In the genomic region with DNA sequence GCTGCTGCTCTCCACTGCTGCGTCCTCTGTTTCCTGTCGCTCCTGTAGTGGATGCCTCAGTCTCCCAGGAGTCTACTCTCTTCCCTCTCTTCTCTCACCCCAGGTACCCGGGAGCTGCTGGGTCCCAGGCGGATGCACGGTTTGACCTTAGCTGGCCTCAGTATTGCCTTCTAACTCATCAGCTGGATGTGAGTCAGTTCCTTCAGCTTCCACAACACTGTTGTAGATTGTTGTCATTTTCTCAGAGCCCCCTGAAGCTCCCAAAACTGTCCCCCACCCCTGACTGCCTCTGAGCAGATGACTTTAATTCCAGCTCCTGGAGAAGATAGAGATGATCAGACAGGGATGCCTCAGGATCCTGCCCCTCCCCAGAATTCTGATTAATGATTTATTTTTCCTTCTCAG, we compare ENCODE assay signal across 12 cellular contexts. TPM values are rescaled to one million over a fixed set of nuclear protein-coding genes. Genes with fewer than 3 reads are reported as not detected.
DNase-seq lines count a peak whose midpoint lies in the region; ATAC-seq and FAIRE-seq lines count a peak whose summit lies in the region.
"Had no signal": no experiment of that assay in that cellular context is flagged by ENCODE, and none has a peak within 500 bp of the region (broad histone marks: within the 10 kb centered on the region; RNA-seq: fewer than 3 reads in every experiment).

No MANE protein-coding gene starts in this region.

- peak; percentile 64 for FAIRE-seq in HTR-8/SVneo (lab: Jason Lieb, UNC)

- H3K36me3 Mint-ChIP-seq in CD8-positive, alpha-beta memory T cell, result peaks cover 0 to 8% (median 6%) of the 10 kb centered on the region in 3 donors
- no peaks in the 10 kb centered on the region for H3K36me3 Mint-ChIP-seq in activated T-helper 17 cell treated with anti-CD3 and anti-CD28 coated beads, Interleukin-2, amount 50 U/mL, for 72 hours (ENCODE audit: low read depth)

- H3K4me1 Mint-ChIP-seq in CD8-positive, alpha-beta memory T cell, result peaks cover 26 to 47% (median 43%) of the 10 kb centered on the region in 3 donors
- H3K4me1 Mint-ChIP-seq in activated T-helper 17 cell treated with anti-CD3 and anti-CD28 coated beads, Interleukin-2, amount 50 U/mL, for 72 hours, result peaks cover 27% of the 10 kb centered on the region

- POLR2A ChIA-PET in CD8-positive, alpha-beta memory T cell (lab: Charles Lee), result interaction anchor here (1.1 kb wide), 1 partner anchor 266 kb away, joined by 3 read pairs; the partner anchor contains the start of gene CNIH4

- peak overlapping the region in 6 of 7 donors; percentile 60 to 88 (median 66) for H3K4me3 Mint-ChIP-seq in CD8-positive, alpha-beta memory T cell
- H3K4me3 Mint-ChIP-seq in activated T-helper 17 cell treated with anti-CD3 and anti-CD28 coated beads, Interleukin-2, amount 50 U/mL, for 72 hours, result peak overlapping the region; percentile 67

- H3K27ac ChIP-seq in CD8-positive, alpha-beta memory T cell (ENCODE audit: low read depth, low read length), result no peak overlapping the region
- H3K27ac ChIP-seq: cardiac muscle cell, prostate gland, WERI-Rb-1 had no signal

- H3K27me3 ChIP-seq in CD8-positive, alpha-beta memory T cell (ENCODE audit: insufficient read depth, low read length, poor library complexity, severe bottlenecking), result peaks cover 6% of the 10 kb centered on the region

- ATAC-seq in activated T-helper 17 cell treated with anti-CD3 and anti-CD28 coated beads, Interleukin-2, amount 50 U/mL, for 72 hours (replicated peaks), result peak; percentile 73
- no peak for ATAC-seq in GM18868 (IDR thresholded peaks at IDR 0.05; ENCODE audit: unreplicated experiment)
- no peak for ATAC-seq in GM21825 (IDR thresholded peaks at IDR 0.05; ENCODE audit: unreplicated experiment)

- CTCF ChIA-PET in CD8-positive, alpha-beta memory T cell (lab: Charles Lee), result interaction anchor here (1.0 to 2.8 kb wide), 3 partner anchors 9 to 228 kb away, joined by 3 to 14 read pairs (median 3); no protein-coding TSS in a partner anchor

- H3K4me3 ChIP-seq in CD8-positive, alpha-beta memory T cell (ENCODE audit: low read length), result peak overlapping the region; percentile 17
- H3K4me3 ChIP-seq: cardiac muscle cell, prostate gland had no signal

- H3K4me1 ChIP-seq in CD8-positive, alpha-beta memory T cell (ENCODE audit: insufficient read depth, low read length), result peaks cover 34% of the 10 kb centered on the region
- H3K4me1 ChIP-seq: prostate gland had no signal

- H3K9me3 Mint-ChIP-seq in CD8-positive, alpha-beta memory T cell, result peaks cover 0 to 9% (median 5%) of the 10 kb centered on the region in 5 donors
- H3K9me3 Mint-ChIP-seq in activated T-helper 17 cell treated with anti-CD3 and anti-CD28 coated beads, Interleukin-2, amount 50 U/mL, for 72 hours, result no peaks in the 10 kb centered on the region

- no peak for DNase-seq in CD8-positive, alpha-beta memory T cell
- DNase-seq in HTR-8/SVneo (ENCODE audit: insufficient read length, low spot score), result peak; percentile 68
- DNase-seq in kidney tubule cell (ENCODE audit: low spot score), result peak; percentile 74
- no peak for DNase-seq in NCI-H345 treated with DMSO at 0.1 percent for 48 hours (lab: John Stamatoyannopoulos, UW; ENCODE audit: unreplicated experiment)
- no peak for DNase-seq in DMS79 (lab: John Stamatoyannopoulos, UW)
- DNase-seq: NCI-H524, WERI-Rb-1 had no signal

- H3K9me3 ChIP-seq in CD8-positive, alpha-beta memory T cell (ENCODE audit: low read length), result no peaks in the 10 kb centered on the region
- H3K9me3 ChIP-seq: prostate gland had no signal

- H3K36me3 ChIP-seq in CD8-positive, alpha-beta memory T cell (ENCODE audit: insufficient read depth, low read length), result no peaks in the 10 kb centered on the region
- H3K36me3 ChIP-seq: cardiac muscle cell, prostate gland, WERI-Rb-1 had no signal

- peak overlapping the region; percentile 79 to 99 (median 96) for H3K27ac Mint-ChIP-seq in CD8-positive, alpha-beta memory T cell
- peak overlapping the region; percentile 89 for H3K27ac Mint-ChIP-seq in activated T-helper 17 cell treated with anti-CD3 and anti-CD28 coated beads, Interleukin-2, amount 50 U/mL, for 72 hours

- H3K27me3 Mint-ChIP-seq in CD8-positive, alpha-beta memory T cell, result peaks cover 20 to 37% of the 10 kb centered on the region in 2 donors
- H3K27me3 Mint-ChIP-seq in activated T-helper 17 cell treated with anti-CD3 and anti-CD28 coated beads, Interleukin-2, amount 50 U/mL, for 72 hours, result peaks cover 20% of the 10 kb centered on the region

RNA-seq across cellular contexts. Expression of gene CNIH3, which starts 7.2 kb away (rescaled TPM):
- 1 to 10 TPM; 1.1 to 1.6 TPM for total RNA-seq in CD8-positive, alpha-beta memory T cell
- 1.5 TPM for polyA plus RNA-seq in CD8-positive, alpha-beta memory T cell
- total RNA-seq in activated T-helper 17 cell treated with anti-CD3 and anti-CD28 coated beads, Interleukin-2, amount 50 U/mL, for 72 hours, result 1 to 10 TPM; 1.4 to 3.0 TPM

Comparison
In these comparisons a context has a peak if more than half of its experiments do, and no peak if none do; other contexts are left out.
1. DNase-seq: peak in HTR-8/SVneo (single experiment) and kidney tubule cell (single experiment); none in CD8-positive, alpha-beta memory T cell (0 of 5), NCI-H345 treated with DMSO at 0.1 percent for 48 hours (single experiment) and DMS79 (single experiment).